ENCODE assay signal across 9 cellular contexts in the genomic region with DNA sequence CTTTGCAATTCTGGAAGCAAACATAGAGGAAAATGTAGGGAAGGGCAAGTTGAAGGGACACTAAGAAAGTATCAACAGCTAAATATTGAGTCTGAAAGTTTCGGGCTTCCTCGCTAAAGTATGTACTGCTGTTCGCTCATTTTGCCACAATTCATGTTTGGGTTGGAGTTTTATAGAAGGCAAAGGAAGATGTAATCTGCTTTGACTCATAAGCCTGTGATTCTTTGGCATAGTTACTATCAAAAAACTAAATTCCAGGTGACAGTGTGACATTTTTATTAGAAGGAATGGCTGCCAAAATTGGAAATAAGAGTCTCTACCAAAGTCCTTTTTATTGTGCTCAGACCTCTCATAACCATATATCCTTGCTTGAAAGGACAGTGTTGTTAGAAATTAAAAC.
"Had no signal": no experiment of that assay in that cellular context is flagged by ENCODE, and none has a peak within 500 bp of the region (broad histone marks: within the 10 kb centered on the region; RNA-seq: fewer than 3 reads in every experiment).

No MANE protein-coding gene starts in this region.

- H2AFZ ChIP-seq: GM23248, GM23338 had no signal

- H3K4me3 ChIP-seq: GM23248, GM23338, HAP-1 had no signal

- H3K9ac ChIP-seq: GM23248 had no signal

- H3K4me2 ChIP-seq: GM23338 had no signal

- DNase-seq: GM23248, GOT3, H7, H9, HCEC 1CT, HFFc6 had no signal

- H3K27ac ChIP-seq: GM23248 had no signal

- ATAC-seq: GM23338, HCT116 had no signal

- H3K4me1 ChIP-seq: HAP-1 had no signal

- H3K9me3 ChIP-seq: HAP-1 had no signal

- H3K36me3 ChIP-seq: HAP-1 had no signal
